Comparison of ENCODE assay signal across 2 cellular contexts in genomic region chr2:212554233-212554632, GRCh38.
TF ChIP-seq lines count a peak whose summit lies in the region.

No MANE protein-coding gene starts in this region.

TF ChIP-seq in HepG2, 621 proteins besides CTCF, POLR2A, EP300 and RAD21:
- no peak for TF ChIP-seq ZNF407 (CRISPR knock-in tag; IDR thresholded peaks at IDR 0.05; ENCODE audit: not compliant biosample characterization)
- no peak for TF ChIP-seq AKAP8 (CRISPR knock-in tag; IDR thresholded peaks at IDR 0.05)
- no peak for TF ChIP-seq NR0B2 (CRISPR knock-in tag; IDR thresholded peaks at IDR 0.05)
- peak; percentile 59 for TF ChIP-seq MAFF (IDR thresholded peaks at IDR 0.05; ENCODE audit: low read depth, low read length)
- no peak for TF ChIP-seq RBM39 (IDR thresholded peaks at IDR 0.05; ENCODE audit: low read depth, low read length, poor library complexity, severe bottlenecking)
- no peak for TF ChIP-seq ZNF460 (CRISPR knock-in tag; IDR thresholded peaks at IDR 0.05; ENCODE audit: borderline replicate concordance)
- peak; percentile 78 to 80 for TF ChIP-seq MAFK (conservative IDR thresholded peaks at IDR 0.05 in 1 of 2, IDR thresholded peaks at IDR 0.05 in 1 of 2; ENCODE audit: low read length in 2 of 2)
- no peak for TF ChIP-seq HMG20B (CRISPR knock-in tag; conservative IDR thresholded peaks at IDR 0.05)
- TF ChIP-seq ZNF207 (IDR thresholded peaks at IDR 0.05; ENCODE audit: borderline replicate concordance), result no peak
- no peak for TF ChIP-seq SSRP1 (CRISPR knock-in tag; IDR thresholded peaks at IDR 0.05)
- TF ChIP-seq ZNF550 (CRISPR knock-in tag; IDR thresholded peaks at IDR 0.05; ENCODE audit: borderline replicate concordance), result no peak

TF ChIP-seq in IMR-90, 13 proteins besides CTCF, POLR2A, EP300 and RAD21:
- TF ChIP-seq RCOR1 (IDR thresholded peaks at IDR 0.05; ENCODE audit: insufficient replicate concordance, low read length) (no peak), MAFK (IDR thresholded peaks at IDR 0.05; ENCODE audit: low read depth, low read length) (0 out of 2 replicates have a peak, but pooled peaks have one; percentile 9)
TF ChIP-seq in IMR-90: peak in this region for 1.
